ENCODE assay signal across 12 cellular contexts in the genomic region with DNA sequence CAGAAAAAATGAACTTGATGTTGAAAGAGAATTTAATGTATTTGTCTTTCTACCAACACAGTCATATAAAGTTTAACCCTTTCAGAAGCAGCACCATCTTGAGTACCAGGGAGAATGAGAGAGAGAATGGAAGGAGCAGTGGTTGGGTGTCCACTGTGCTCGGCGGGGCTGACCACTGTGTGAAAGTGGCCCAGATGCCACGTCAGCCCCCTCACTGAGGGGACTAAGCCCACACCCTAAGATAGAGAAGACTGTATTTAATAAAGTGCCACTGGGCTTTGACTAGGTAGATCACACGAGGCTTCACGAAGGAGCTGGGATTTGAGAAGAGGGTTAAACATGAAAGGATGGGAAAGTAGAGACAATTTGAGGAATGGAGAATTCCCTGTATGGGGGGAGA. TPM values are rescaled to one million over a fixed set of nuclear protein-coding genes. Genes with fewer than 3 reads are reported as not detected.
DNase-seq lines count a peak whose midpoint lies in the region; ATAC-seq and TF ChIP-seq lines count a peak whose summit lies in the region.
"Had no signal": no experiment of that assay in that cellular context is flagged by ENCODE, and none has a peak within 500 bp of the region (broad histone marks: within the 10 kb centered on the region; RNA-seq: fewer than 3 reads in every experiment).

No MANE protein-coding gene starts in this region.

- DNase-seq in heart left ventricle: peak in 1 of 5 donors; percentile 28
- DNase-seq in cardiac septum (ENCODE audit: low spot score): no peak
- peak; percentile 24 for DNase-seq in endodermal cell
- DNase-seq in neural progenitor cell (ENCODE audit: low spot score): no peak
- no peak for DNase-seq in transverse colon
- DNase-seq: activated CD4-positive, CD25-positive, alpha-beta regulatory T cell treated with anti-CD3 and anti-CD28 coated beads, Interleukin-2, amount 50 U/mL, for 72 hours; activated T-cell treated with anti-CD3 and anti-CD28 coated beads, Interleukin-2, amount 50 U/mL, for 1 hour; NCI-H2029; SW 1271 had no signal

- H3K4me1 ChIP-seq in heart left ventricle (peaks cover 0 to 60% (median 23%) of the 10 kb centered on the region in 12 donors), endodermal cell (ENCODE audit: control insufficient read depth, insufficient read depth, low read length) (peaks cover 33% of the 10 kb centered on the region), neural progenitor cell (peaks cover 2% of the 10 kb centered on the region), transverse colon (peaks cover 3 to 35% (median 20%) of the 10 kb centered on the region in 4 donors)

- in situ Hi-C loops in transverse colon (cut with MboI; ENCODE audit: low pct_ligation_motif_present in 1 of 4, low pct_unique_long_range_greater_than_20kb in 1 of 4, low sequenced_read_pairs in 3 of 4): loop anchor here (25.0 kb wide), 3 partner anchors 94 to 319 kb away; a partner anchor contains a TSS

- no peak overlapping the region for H3K4me2 ChIP-seq in neural progenitor cell

- ATAC-seq in heart left ventricle (no peak), HG03095 (IDR thresholded peaks at IDR 0.05; ENCODE audit: unreplicated experiment) (no peak), GM18873 (IDR thresholded peaks at IDR 0.05; ENCODE audit: low FRiP score, unreplicated experiment) (no peak), GM21447 (IDR thresholded peaks at IDR 0.05; ENCODE audit: unreplicated experiment) (no peak)

- TF ChIP-seq EP300 in transverse colon (IDR thresholded peaks at IDR 0.05; ENCODE audit: low read depth): no peak

- H4K20me1 ChIP-seq in neural progenitor cell (ENCODE audit: low read depth): no peaks in the 10 kb centered on the region

- peaks cover 44% of the 10 kb centered on the region for H3K4me1 Mint-ChIP-seq in endodermal cell
- peaks cover 44% of the 10 kb centered on the region for H3K4me1 Mint-ChIP-seq in neural progenitor cell

- H3K27ac Mint-ChIP-seq in endodermal cell (no peak overlapping the region), neural progenitor cell (peak overlapping the region; percentile 5)

- no peak for TF ChIP-seq POLR2A in heart left ventricle (IDR thresholded peaks at IDR 0.05)
- no peak for TF ChIP-seq POLR2A in transverse colon (IDR thresholded peaks at IDR 0.05)

- H3K27ac ChIP-seq in heart left ventricle (peak overlapping the region in 7 of 12 donors; percentile 62 to 85 (median 74)), endodermal cell (ENCODE audit: low read depth, low read length) (no peak overlapping the region), neural progenitor cell (no peak overlapping the region), transverse colon (peak overlapping the region; percentile 71 to 81 (median 76))

- WGBS in heart left ventricle, 4 donors: 87 to 91% (median 89%) methylated on average over 5 of the region's 5 CpGs
- WGBS in endodermal cell (ENCODE audit: insufficient coverage in 1 of 2, insufficient read length in 1 of 2), 2 experiments: 80 to 96% methylated on average over 4 to 5 of the region's 5 CpGs
- WGBS in transverse colon (ENCODE audit: low coverage in 1 of 2), 2 donors: 88 to 100% methylated on average over 3 to 5 of the region's 5 CpGs

- intact Hi-C loops in heart left ventricle (cut with DNase I) (loop anchor here in 7 of 10 donors (5.0 to 10.0 kb wide), 6 partner anchors 34 to 326 kb away; a partner anchor contains a TSS), cardiac septum (cut with DNase I) (loop anchor here (5.0 to 10.0 kb wide), 2 partner anchors 124 to 316 kb away; a partner anchor contains a TSS), transverse colon (cut with DNase I; ENCODE audit: low total_unique reads) (loop anchor here (10.0 kb wide), 1 partner anchor 116 kb away; no protein-coding TSS in a partner anchor)

- H3K27me3 ChIP-seq in heart left ventricle: peaks cover 0 to 5% (median 0%) of the 10 kb centered on the region in 9 donors
- no peaks in the 10 kb centered on the region for H3K27me3 ChIP-seq in endodermal cell (ENCODE audit: control insufficient read depth, insufficient read depth, low read length, poor library complexity, severe bottlenecking)
- H3K27me3 ChIP-seq in neural progenitor cell: peaks cover 25% of the 10 kb centered on the region
- peaks cover 21% of the 10 kb centered on the region for H3K27me3 ChIP-seq in transverse colon

- H3K9me3 Mint-ChIP-seq in endodermal cell (no peaks in the 10 kb centered on the region), neural progenitor cell (no peaks in the 10 kb centered on the region)

- no peak overlapping the region for H2AFZ ChIP-seq in neural progenitor cell (replicated peaks)

- H3K4me3 ChIP-seq in heart left ventricle (peak overlapping the region in 1 of 12 donors; percentile 14), endodermal cell (ENCODE audit: low read length) (no peak overlapping the region), neural progenitor cell (no peak overlapping the region), transverse colon (no peak overlapping the region)

- H3K27me3 Mint-ChIP-seq in endodermal cell (ENCODE audit: insufficient read depth): peaks cover 18% of the 10 kb centered on the region
- peaks cover 6% of the 10 kb centered on the region for H3K27me3 Mint-ChIP-seq in neural progenitor cell (ENCODE audit: insufficient read depth, low read depth)

- H3K9me3 ChIP-seq in heart left ventricle (no peaks in the 10 kb centered on the region), endodermal cell (ENCODE audit: control insufficient read depth, low read length) (no peaks in the 10 kb centered on the region), neural progenitor cell (ENCODE audit: low read depth) (no peaks in the 10 kb centered on the region), transverse colon (no peaks in the 10 kb centered on the region)

- H3K36me3 ChIP-seq in heart left ventricle (no peaks in the 10 kb centered on the region), endodermal cell (ENCODE audit: control insufficient read depth, insufficient read depth, low read length) (no peaks in the 10 kb centered on the region), neural progenitor cell (no peaks in the 10 kb centered on the region), transverse colon (no peaks in the 10 kb centered on the region)

- TF ChIP-seq CTCF in heart left ventricle (IDR thresholded peaks at IDR 0.05) (no peak), endodermal cell (conservative IDR thresholded peaks at IDR 0.05) (no peak), neural progenitor cell (IDR thresholded peaks at IDR 0.05) (no peak), transverse colon (IDR thresholded peaks at IDR 0.05) (no peak)

- H3K79me2 ChIP-seq in neural progenitor cell (ENCODE audit: low read depth): no peaks in the 10 kb centered on the region

- H3K36me3 Mint-ChIP-seq in endodermal cell (ENCODE audit: low read depth) (no peaks in the 10 kb centered on the region), neural progenitor cell (no peaks in the 10 kb centered on the region)

- H3F3A ChIP-seq in neural progenitor cell (ENCODE audit: low read depth): no peaks in the 10 kb centered on the region

- no peak overlapping the region for H3K9ac ChIP-seq in endodermal cell (ENCODE audit: extremely low read depth, low read length, poor library complexity, severe bottlenecking)
- H3K9ac ChIP-seq in neural progenitor cell: no peak overlapping the region

- H3K4me3 Mint-ChIP-seq in endodermal cell (no peak overlapping the region), neural progenitor cell (no peak overlapping the region)

RNA-seq across cellular contexts. Expression of a gene that starts 31.2 kb away (rescaled TPM):
- total RNA-seq in heart left ventricle: 1 to 10 TPM in 4 of 9 donors, under 1 TPM in 4, not detected in 1; 0.50 to 8.9 (median 1.2) TPM
- polyA plus RNA-seq in heart left ventricle: 1 to 10 TPM in 1 of 2 donors, under 1 TPM in 1; 0.69 to 1.4 TPM
- 1.9 TPM for total RNA-seq in cardiac septum
- 1 to 10 TPM; 1.5 to 4.0 TPM for total RNA-seq in endodermal cell
- polyA plus RNA-seq in endodermal cell (2013, experiment 1 of 2): 1.1 TPM
- polyA plus RNA-seq in endodermal cell (2013, experiment 2 of 2): 0.70 TPM
- 0.53 TPM in 1 of 2 replicates, not detected in the other for total RNA-seq in neural progenitor cell (ENCODE audit: low replicate concordance)
- total RNA-seq in transverse colon: 1 to 10 TPM in 1 of 4 donors, under 1 TPM in 2, not detected in 1; 0.14 to 2.8 (median 0.64) TPM

RNA-seq across cellular contexts. Expression of a gene that starts 59.9 kb away (rescaled TPM):
- 10 to 100 TPM in 5 of 9 donors, 1 to 10 TPM in 4; 4.6 to 49.0 (median 11.0) TPM for total RNA-seq in heart left ventricle
- polyA plus RNA-seq in heart left ventricle: 10 to 100 TPM; 17.8 to 74.5 TPM
- 16.2 TPM for total RNA-seq in cardiac septum
- 10 to 100 TPM; 12.6 to 24.0 TPM for total RNA-seq in endodermal cell
- polyA plus RNA-seq in endodermal cell (2013, experiment 1 of 2): 26.0 TPM
- polyA plus RNA-seq in endodermal cell (2013, experiment 2 of 2): 20.3 TPM
- total RNA-seq in neural progenitor cell (ENCODE audit: low replicate concordance): 7.2 and 7.8 TPM in 2 replicates
- total RNA-seq in transverse colon: 10 to 100 TPM in 3 of 4 donors, 1 to 10 TPM in 1; 7.8 to 84.8 (median 46.1) TPM

Comparison
In these comparisons a context has a peak if more than half of its experiments do, and no peak if none do; other contexts are left out.
1. H3K27ac ChIP-seq: peak in heart left ventricle (7 of 12) and transverse colon (4 of 4); none in endodermal cell (single experiment) and neural progenitor cell (single experiment).